11 cellular contexts compared by ENCODE assay signal in genomic region chr11:20671856-20672546, GRCh38. TPM values are rescaled to one million over a fixed set of nuclear protein-coding genes. Genes with fewer than 3 reads are reported as not detected.
A peak's percentile ranks its signal among the peaks of the same experiment; 100 is the strongest.
DNase-seq lines count a peak whose midpoint lies in the region; ATAC-seq and TF ChIP-seq lines count a peak whose summit lies in the region.
"Had no signal": no experiment of that assay in that cellular context is flagged by ENCODE, and none has a peak within 500 bp of the region (broad histone marks: within the 10 kb centered on the region; RNA-seq: fewer than 3 reads in every experiment).

No MANE protein-coding gene starts in this region.

- TF ChIP-seq CTCF in dorsolateral prefrontal cortex (IDR thresholded peaks at IDR 0.05 in 54 of 56, conservative IDR thresholded peaks at IDR 0.05 in 2 of 56; ENCODE audit: low read depth in 1 of 56, partially characterized antibody in 56 of 56): peak in 50 of 56 donors; percentile 8 to 57 (median 37)

- H3K27ac Mint-ChIP-seq in activated naive CD4-positive, alpha-beta T cell treated with anti-CD3 and anti-CD28 coated beads for 36 hours: no peak overlapping the region

- CTCF ChIA-PET in activated naive CD4-positive, alpha-beta T cell treated with anti-CD3 and anti-CD28 coated beads for 36 hours (lab: Charles Lee): interaction anchor here (0.6 to 4.1 kb wide), 8 partner anchors 13 to 74 kb away, joined by 3 to 22 read pairs (median 4); no protein-coding TSS in a partner anchor

- no peaks in the 10 kb centered on the region for H3K36me3 Mint-ChIP-seq in activated naive CD4-positive, alpha-beta T cell treated with anti-CD3 and anti-CD28 coated beads for 36 hours (ENCODE audit: low read depth)

- peak overlapping the region in 37 of 59 donors; percentile 12 to 75 (median 60) for H3K4me3 ChIP-seq in dorsolateral prefrontal cortex
- H3K4me3 ChIP-seq: skin epidermis had no signal

- intact Hi-C loops in dorsolateral prefrontal cortex (cut with DNase I): no loop called here
- intact Hi-C loops in activated naive CD4-positive, alpha-beta T cell treated with anti-CD3 and anti-CD28 coated beads for 36 hours (cut with micrococcal nuclease): loop anchor here (1.0 to 10.0 kb wide), 3 partner anchors 24 to 543 kb away; no protein-coding TSS in a partner anchor

- ATAC-seq in GM19035 (IDR thresholded peaks at IDR 0.05; ENCODE audit: unreplicated experiment) (peak; percentile 50), HG03135 (IDR thresholded peaks at IDR 0.05; ENCODE audit: unreplicated experiment) (no peak), GM19397 (IDR thresholded peaks at IDR 0.05; ENCODE audit: unreplicated experiment) (no peak)

- DNase-seq in ACHN (peak; percentile 34), NCI-H345 (lab: John Stamatoyannopoulos, UW) (peak; percentile 79), dorsolateral prefrontal cortex (no peak), SKM-1 (lab: John Stamatoyannopoulos, UW; ENCODE audit: unreplicated experiment) (no peak)
- no peak for DNase-seq in activated naive CD4-positive, alpha-beta T cell treated with anti-CD3 and anti-CD28 coated beads for 36 hours
- DNase-seq: foreskin melanocyte had no signal

- peaks cover 12% of the 10 kb centered on the region for H3K4me1 Mint-ChIP-seq in activated naive CD4-positive, alpha-beta T cell treated with anti-CD3 and anti-CD28 coated beads for 36 hours (ENCODE audit: low read depth)

- no peaks in the 10 kb centered on the region for H3K9me3 Mint-ChIP-seq in activated naive CD4-positive, alpha-beta T cell treated with anti-CD3 and anti-CD28 coated beads for 36 hours

- in situ Hi-C loops in ACHN (cut with HindIII; ENCODE audit: low pct_ligation_motif_present, low pct_unique_long_range_greater_than_20kb, low sequenced_read_pairs): no loop called here

- H3K27me3 ChIP-seq in dorsolateral prefrontal cortex: peaks cover 0 to 67% (median 26%) of the 10 kb centered on the region in 45 donors

- peaks cover 66% of the 10 kb centered on the region for H3K27me3 Mint-ChIP-seq in activated naive CD4-positive, alpha-beta T cell treated with anti-CD3 and anti-CD28 coated beads for 36 hours (ENCODE audit: low read depth)

- no peak overlapping the region for H3K4me3 Mint-ChIP-seq in activated naive CD4-positive, alpha-beta T cell treated with anti-CD3 and anti-CD28 coated beads for 36 hours

- peak overlapping the region in 1 of 59 donors; percentile 52 for H3K27ac ChIP-seq in dorsolateral prefrontal cortex
- H3K27ac ChIP-seq: skin epidermis had no signal

RNA-seq across cellular contexts. Expression of gene NELL1, which starts 2.6 kb away (rescaled TPM):
- total RNA-seq in dorsolateral prefrontal cortex: 10 to 100 TPM; 15.1 to 81.1 (median 48.0) TPM
- total RNA-seq in activated naive CD4-positive, alpha-beta T cell treated with anti-CD3 and anti-CD28 coated beads for 36 hours: not detected
- total RNA-seq: Caco-2 had no signal

Comparison
In these comparisons a context has a peak if more than half of its experiments do, and no peak if none do; other contexts are left out.
1. DNase-seq: peak in ACHN (single experiment) and NCI-H345 (single experiment); none in dorsolateral prefrontal cortex (0 of 10), activated naive CD4-positive, alpha-beta T cell treated with anti-CD3 and anti-CD28 coated beads for 36 hours (single experiment) and SKM-1 (single experiment).
2. RNA of gene NELL1, which starts 2.6 kb away (total RNA-seq): 15.1 to 81.1 TPM in dorsolateral prefrontal cortex; not detected in activated naive CD4-positive, alpha-beta T cell treated with anti-CD3 and anti-CD28 coated beads for 36 hours; every median in the first group is over 10 times any median in the second.